9 cellular contexts compared by ENCODE assay signal in the genomic region with DNA sequence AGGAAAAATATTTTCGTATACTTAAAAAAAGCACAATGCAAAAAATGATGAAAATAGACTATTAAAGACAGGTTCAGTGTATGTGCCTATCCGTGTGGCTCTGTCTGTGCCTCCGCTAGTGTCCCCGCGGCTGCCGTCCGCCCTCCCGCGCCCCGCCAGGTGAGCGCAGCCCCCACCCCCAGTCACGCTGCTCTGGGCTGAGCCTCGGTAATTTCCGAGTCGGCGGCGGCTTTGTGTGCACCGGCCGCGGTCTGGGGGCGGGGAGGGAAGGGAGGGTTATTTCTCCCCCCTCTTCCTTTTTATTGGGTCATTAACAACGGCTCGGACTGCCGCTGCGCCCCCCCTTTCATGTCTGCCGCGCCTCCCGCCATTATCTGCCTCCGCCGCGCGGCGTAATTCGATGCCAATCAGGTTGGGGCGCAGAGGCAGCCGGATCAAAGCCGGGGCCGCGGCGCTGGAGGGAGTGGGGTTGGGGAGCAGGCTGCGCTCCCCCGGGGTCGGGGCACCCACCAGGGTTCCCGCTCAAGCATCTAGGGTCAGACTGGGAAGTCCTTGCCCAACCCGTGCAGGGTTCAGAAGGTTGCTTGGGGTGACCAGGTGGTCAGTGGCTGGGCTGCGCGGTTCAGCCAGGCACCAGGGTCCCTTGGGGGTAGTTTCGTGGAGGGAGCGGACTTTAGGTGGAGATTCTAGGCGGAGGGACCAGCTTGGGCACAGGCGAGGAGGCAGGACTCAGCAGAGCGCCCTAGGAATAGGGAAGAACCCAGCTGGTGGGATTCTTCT. TPM values are rescaled to one million over a fixed set of nuclear protein-coding genes. Genes with fewer than 3 reads are reported as not detected.
DNase-seq lines count a peak whose midpoint lies in the region; ATAC-seq, FAIRE-seq and TF ChIP-seq lines count a peak whose summit lies in the region.
"Had no signal": no experiment of that assay in that cellular context is flagged by ENCODE, and none has a peak within 500 bp of the region (broad histone marks: within the 10 kb centered on the region; RNA-seq: fewer than 3 reads in every experiment).

No MANE protein-coding gene starts in this region.

- H3K9me1 ChIP-seq in endothelial cell of umbilical vein (replicated peaks; ENCODE audit: control insufficient read depth, extremely low read depth, insufficient read depth, low read length): no peaks in the 10 kb centered on the region

- H3K27ac ChIP-seq in SK-N-SH (ENCODE audit: low read depth in 2 of 2, low read length in 1 of 2) (no peak overlapping the region), endothelial cell of umbilical vein (ENCODE audit: insufficient read depth, low read depth, low read length) (no peak overlapping the region), gastrocnemius medialis (no peak overlapping the region)

- H3K27me3 ChIP-seq in SK-N-SH (ENCODE audit: insufficient read depth) (no peaks in the 10 kb centered on the region), endothelial cell of umbilical vein (ENCODE audit: control insufficient read depth in 2 of 2, insufficient read depth in 2 of 2, low read length in 2 of 2) (peaks cover 36 to 38% of the 10 kb centered on the region in 2 experiments), gastrocnemius medialis (peaks cover 31 to 44% (median 31%) of the 10 kb centered on the region in 3 donors)

- no TSS peak for BruUV-seq in endothelial cell of umbilical vein (replicated peaks; lab: Mats Ljungman, UMichigan)

- dilution Hi-C loops in endothelial cell of umbilical vein (cut with MboI; ENCODE audit: extremely low pct_ligation_motif_present, low sequenced_read_pairs): no loop called here

- TF ChIP-seq CTCF in SK-N-SH (IDR thresholded peaks at IDR 0.05): no peak
- no peak for TF ChIP-seq CTCF in endothelial cell of umbilical vein (IDR thresholded peaks at IDR 0.05; ENCODE audit: extremely low read depth in 1 of 2, insufficient read depth in 1 of 2, low read depth in 1 of 2, low read length in 2 of 2)
- TF ChIP-seq CTCF in gastrocnemius medialis (IDR thresholded peaks at IDR 0.05 in 4 of 5, conservative IDR thresholded peaks at IDR 0.05 in 1 of 5): no peak

- H3K4me2 ChIP-seq in SK-N-SH (no peak overlapping the region), endothelial cell of umbilical vein (ENCODE audit: insufficient read depth, low read length) (no peak overlapping the region)

- no peak overlapping the region for H3K4me3 ChIP-seq in SK-N-SH (ENCODE audit: low read depth in 2 of 2, low read length in 1 of 2)
- no peak overlapping the region for H3K4me3 ChIP-seq in endothelial cell of umbilical vein (replicated peaks in 1 of 3; ENCODE audit: insufficient read depth in 1 of 3, low read depth in 1 of 3, low read length in 3 of 3)
- H3K4me3 ChIP-seq in gastrocnemius medialis: peak overlapping the region in 3 of 4 donors; percentile 15 to 40 (median 37)

- CTCF ChIA-PET in SK-N-SH (lab: Yijun Ruan, JAX) (interaction anchor here (1.0 to 23.1 kb wide), 3 partner anchors 10 to 120 kb away, joined by 3 to 627 read pairs (median 14); no protein-coding TSS in a partner anchor), endothelial cell of umbilical vein (lab: Charles Lee) (interaction anchor here (1.2 to 1.7 kb wide), 2 partner anchors 9 to 10 kb away, joined by 9 to 16 read pairs; no protein-coding TSS in a partner anchor)

- POLR2A ChIA-PET in SK-N-SH (lab: Yijun Ruan, JAX): interaction anchor here (1.4 kb wide), 1 partner anchor 119 kb away, joined by 4 read pairs; no protein-coding TSS in a partner anchor
- POLR2A ChIA-PET in endothelial cell of umbilical vein (lab: Charles Lee): no interaction called here

- DNase-seq in SK-N-SH (peak; percentile 70), NCI-H69 (lab: John Stamatoyannopoulos, UW) (peak; percentile 92), endothelial cell of umbilical vein (ENCODE audit: low read depth, low spot score) (no peak), gastrocnemius medialis (no peak), NCI-H226 (no peak), frontal cortex (ENCODE audit: low spot score in 2 of 2) (no peak)
- DNase-seq: DND-41 had no signal

- H3F3A ChIP-seq in SK-N-SH (replicated peaks; ENCODE audit: insufficient read depth): peaks cover 13% of the 10 kb centered on the region

- FAIRE-seq in endothelial cell of umbilical vein (lab: Jason Lieb, UNC): no peak
- no peak for FAIRE-seq in frontal cortex (lab: Jason Lieb, UNC)

- H3K4me1 ChIP-seq in SK-N-SH (ENCODE audit: control insufficient read depth in 1 of 2, insufficient read depth in 2 of 2, low read depth in 1 of 2, low read length in 1 of 2) (peaks cover 13 to 37% of the 10 kb centered on the region in 2 experiments; a peak in 3 of 4 replicates), endothelial cell of umbilical vein (ENCODE audit: control insufficient read depth, extremely low read depth, insufficient read depth, low read length) (no peaks in the 10 kb centered on the region), gastrocnemius medialis (peaks cover 7 to 8% of the 10 kb centered on the region in 2 donors)

- H3K79me2 ChIP-seq in SK-N-SH (ENCODE audit: insufficient read depth) (no peaks in the 10 kb centered on the region), endothelial cell of umbilical vein (ENCODE audit: control insufficient read depth, insufficient read depth, low read length) (no peaks in the 10 kb centered on the region)

- WGBS in SK-N-SH (ENCODE audit: low lambda C conversion rate): 51% methylated on average over 49 of the region's 52 CpGs

- ATAC-seq in SK-N-SH treated with all-trans-retinoic acid at 6 μM for 48 hours (no peak), gastrocnemius medialis (no peak), GM18519 (IDR thresholded peaks at IDR 0.05; ENCODE audit: low FRiP score, unreplicated experiment) (no peak)

- H3K9me3 ChIP-seq in SK-N-SH (no peaks in the 10 kb centered on the region), endothelial cell of umbilical vein (replicated peaks; ENCODE audit: control insufficient read depth, insufficient read depth, low read length) (no peaks in the 10 kb centered on the region), gastrocnemius medialis (no peaks in the 10 kb centered on the region)

- intact Hi-C loops in endothelial cell of umbilical vein (cut with micrococcal nuclease): no loop called here
- intact Hi-C loops in gastrocnemius medialis (cut with DNase I; ENCODE audit: low total_unique reads): no loop called here

- H4K20me1 ChIP-seq in SK-N-SH (ENCODE audit: insufficient read depth): no peaks in the 10 kb centered on the region
- no peaks in the 10 kb centered on the region for H4K20me1 ChIP-seq in endothelial cell of umbilical vein (replicated peaks; ENCODE audit: control insufficient read depth, extremely low read depth, insufficient read depth, low read length)

- TF ChIP-seq POLR2A in endothelial cell of umbilical vein (IDR thresholded peaks at IDR 0.05; ENCODE audit: low read depth, low read length): no peak
- no peak for TF ChIP-seq POLR2A in gastrocnemius medialis (IDR thresholded peaks at IDR 0.05)

- no peak for TF ChIP-seq EP300 in SK-N-SH (IDR thresholded peaks at IDR 0.05; ENCODE audit: borderline replicate concordance in 1 of 2, low read depth in 1 of 2, low read length in 1 of 2)

- no peaks in the 10 kb centered on the region for H3K9me2 ChIP-seq in SK-N-SH

- H2AFZ ChIP-seq in SK-N-SH (ENCODE audit: low read depth): no peak overlapping the region
- no peak overlapping the region for H2AFZ ChIP-seq in endothelial cell of umbilical vein (ENCODE audit: low read depth, low read length)

- H3K36me3 ChIP-seq in SK-N-SH (replicated peaks in 1 of 2; ENCODE audit: control insufficient read depth in 1 of 2, insufficient read depth in 2 of 2, low read length in 1 of 2) (no peaks in the 10 kb centered on the region), endothelial cell of umbilical vein (ENCODE audit: control insufficient read depth in 2 of 2, extremely low read depth in 1 of 2, insufficient read depth in 2 of 2, low read length in 2 of 2) (no peaks in the 10 kb centered on the region), gastrocnemius medialis (no peaks in the 10 kb centered on the region)

- no peak overlapping the region for H3K9ac ChIP-seq in SK-N-SH
- H3K9ac ChIP-seq in endothelial cell of umbilical vein (replicated peaks; ENCODE audit: extremely low read depth, insufficient read depth, low read length): no peak overlapping the region

- in situ Hi-C loops in gastrocnemius medialis (cut with MboI; ENCODE audit: low sequenced_read_pairs in 4 of 4): no loop called here

- TF ChIP-seq RAD21 in SK-N-SH (IDR thresholded peaks at IDR 0.05; ENCODE audit: low read length): no peak

TF ChIP-seq in SK-N-SH, 30 proteins besides CTCF, POLR2A, EP300 and RAD21:
- TF ChIP-seq RFX5 (IDR thresholded peaks at IDR 0.05; ENCODE audit: low read length) (no peak), CHD2 (IDR thresholded peaks at IDR 0.05; ENCODE audit: low read length, partially characterized antibody) (no peak)

TF ChIP-seq in SK-N-SH treated with all-trans-retinoic acid at 6 μM for 48 hours, 23 proteins besides CTCF, POLR2A, EP300 and RAD21 (continues in another document):
- TF ChIP-seq BACH2 (CRISPR knock-in tag; IDR thresholded peaks at IDR 0.05; ENCODE audit: borderline replicate concordance) (no peak), TOX (CRISPR knock-in tag; IDR thresholded peaks at IDR 0.05; ENCODE audit: borderline replicate concordance) (no peak), ZC3H10 (CRISPR knock-in tag; IDR thresholded peaks at IDR 0.05) (no peak), ZNF8 (CRISPR knock-in tag; IDR thresholded peaks at IDR 0.05) (no peak), PPARA (CRISPR knock-in tag; IDR thresholded peaks at IDR 0.05; ENCODE audit: borderline replicate concordance) (no peak)

TF ChIP-seq in endothelial cell of umbilical vein, 7 proteins besides CTCF, POLR2A, EP300 and RAD21:
- TF ChIP-seq MYC (IDR thresholded peaks at IDR 0.05; ENCODE audit: low read depth, low read length) (no peak), FOS (IDR thresholded peaks at IDR 0.05; ENCODE audit: borderline replicate concordance, insufficient read depth, low read length) (no peak), EZH2 (IDR thresholded peaks at IDR 0.05; ENCODE audit: borderline replicate concordance, low read depth, low read length, severe bottlenecking) (peak; percentile 93)

RNA-seq across cellular contexts. Expression of a gene that starts 39.5 kb away (rescaled TPM):
- 0.15 TPM in 2 replicates for polyA plus RNA-seq in SK-N-SH (2012; rRNA removed)
- 0.09 and 0.13 TPM in 2 replicates for polyA plus RNA-seq in SK-N-SH (2012; cell fraction: cytosol; rRNA removed)
- 0.62 and 0.63 TPM in 2 replicates for polyA plus RNA-seq in SK-N-SH (2012; cell fraction: nucleus; rRNA removed)
- total RNA-seq in endothelial cell of umbilical vein: not detected in 2 replicates
- polyA plus RNA-seq in endothelial cell of umbilical vein: not detected in 2 replicates
- not detected in 2 replicates for polyA plus RNA-seq in endothelial cell of umbilical vein (2011; cell fraction: cytosol; rRNA removed)
- polyA plus RNA-seq in endothelial cell of umbilical vein (2011; cell fraction: nucleus; rRNA removed): 0.04 TPM in 1 of 2 replicates, not detected in the other
- polyA plus RNA-seq in endothelial cell of umbilical vein (2012): not detected in 2 replicates
- 0.07 TPM in 1 of 2 replicates, not detected in the other for polyA minus RNA-seq in endothelial cell of umbilical vein
- polyA minus RNA-seq in endothelial cell of umbilical vein (2011; cell fraction: cytosol; rRNA and poly(A)+ RNA removed): not detected
- polyA minus RNA-seq in endothelial cell of umbilical vein (2011; cell fraction: nucleus; rRNA and poly(A)+ RNA removed): not detected in 2 replicates
- total RNA-seq in gastrocnemius medialis: under 1 TPM in 1 of 4 donors, not detected in 3; 0.10 TPM
- total RNA-seq in frontal cortex: 15.9 TPM

Comparison
In these comparisons a context has a peak if more than half of its experiments do, and no peak if none do; other contexts are left out.
1. DNase-seq: peak in SK-N-SH (single experiment) and NCI-H69 (single experiment); none in endothelial cell of umbilical vein (single experiment), gastrocnemius medialis (0 of 2), NCI-H226 (single experiment) and frontal cortex (0 of 2).
2. H3K4me3 ChIP-seq: peak in gastrocnemius medialis (3 of 4); none in SK-N-SH (0 of 2) and endothelial cell of umbilical vein (0 of 3).
3. RNA of a gene that starts 39.5 kb away (total RNA-seq): 15.9 TPM in frontal cortex (single experiment); not detected in endothelial cell of umbilical vein and 0.10 TPM in gastrocnemius medialis; every median in the first group is over 10 times any median in the second.